ENCODE assay signal across 1 cellular context in the genomic region with DNA sequence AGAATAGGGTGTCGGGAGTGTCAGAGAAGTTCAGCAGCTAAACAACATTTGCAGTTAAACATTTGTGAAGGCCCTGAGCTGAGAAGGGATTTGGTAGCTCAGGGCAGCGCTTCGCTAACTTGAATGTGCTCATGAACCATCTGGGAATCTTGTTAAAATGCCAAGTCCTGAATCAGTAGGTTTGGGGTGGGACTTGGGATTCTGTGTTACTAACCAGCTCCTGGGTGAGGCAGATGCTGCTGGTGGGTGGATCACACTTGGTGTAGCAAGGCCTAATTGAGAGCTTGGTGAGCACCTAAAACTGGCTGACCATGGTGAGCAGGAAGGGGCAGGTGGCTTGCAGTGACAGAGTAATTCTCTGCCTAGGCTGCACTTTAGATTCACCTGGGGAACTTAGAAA.
TF ChIP-seq lines count a peak whose summit lies in the region.

No MANE protein-coding gene starts in this region.

TF ChIP-seq in H1, 55 proteins besides CTCF, POLR2A, EP300 and RAD21:
- TF ChIP-seq SP1 (IDR thresholded peaks at IDR 0.05; ENCODE audit: low read depth, low read length) (no peak), SUZ12 (IDR thresholded peaks at IDR 0.05; ENCODE audit: low read length) (no peak)
